In the genomic region with DNA sequence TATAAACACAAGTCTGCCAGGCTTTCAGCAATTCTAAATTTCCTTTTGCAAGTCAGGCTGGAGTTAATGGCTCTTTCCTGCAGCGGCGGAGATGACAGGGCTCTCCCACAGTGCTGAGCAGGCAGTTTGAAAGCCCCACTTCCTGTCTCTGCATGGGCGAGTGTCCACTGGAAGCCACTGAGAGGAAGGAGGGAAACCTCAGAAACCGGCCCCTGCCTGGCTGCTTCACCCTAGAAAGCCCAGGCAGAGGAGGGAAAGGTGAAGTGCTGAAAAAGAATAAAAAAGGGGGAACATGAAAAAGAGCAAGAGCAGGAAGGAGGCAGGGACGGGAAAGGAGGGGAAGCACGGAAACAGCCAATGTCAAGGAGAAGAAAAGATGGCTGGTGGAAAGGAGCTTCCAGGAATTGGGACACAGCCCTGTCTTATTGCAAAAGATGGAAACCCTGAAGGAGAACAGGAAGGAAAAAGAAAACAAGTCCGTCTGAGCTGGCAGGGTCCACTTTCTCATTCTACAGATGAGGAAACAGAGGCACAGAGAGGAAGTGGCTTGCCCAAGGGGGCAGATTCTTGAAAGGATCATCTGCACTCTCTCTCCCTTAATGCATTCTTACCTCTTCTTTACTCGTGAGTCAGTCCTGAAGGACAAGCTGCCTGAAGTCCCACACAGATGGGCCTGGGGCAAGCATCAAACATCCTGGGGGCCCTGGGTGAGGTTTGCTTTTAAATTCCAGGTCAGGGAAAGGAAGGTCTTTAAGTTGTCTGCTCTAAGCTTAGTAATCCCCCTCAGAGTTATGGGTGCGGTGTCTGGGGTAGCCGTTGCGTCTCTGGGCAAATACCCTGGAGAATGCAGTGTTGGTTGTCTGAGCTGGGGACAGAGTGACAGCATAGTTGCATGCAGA, we compare ENCODE assay signal across 10 cellular contexts. TPM values are rescaled to one million over a fixed set of nuclear protein-coding genes. Genes with fewer than 3 reads are reported as not detected.
DNase-seq lines count a peak whose midpoint lies in the region; ATAC-seq and TF ChIP-seq lines count a peak whose summit lies in the region.
"Had no signal": no experiment of that assay in that cellular context is flagged by ENCODE, and none has a peak within 500 bp of the region (broad histone marks: within the 10 kb centered on the region; RNA-seq: fewer than 3 reads in every experiment).

No MANE protein-coding gene starts in this region.

- no peak overlapping the region for H2BK5ac ChIP-seq in IMR-90 (ENCODE audit: low read depth, low read length, poor library complexity, severe bottlenecking)
- H2BK5ac ChIP-seq in mesenchymal stem cell (ENCODE audit: low read depth, low read length, poor library complexity, severe bottlenecking): no peak overlapping the region

- DNase-seq in DND-41 (peak; percentile 50), IMR-90 (peak; percentile 36), adipocyte (ENCODE audit: low read depth) (no peak), mesenchymal stem cell (peak; percentile 56), DMS114 treated with DMSO at 0.1 percent for 48 hours (lab: John Stamatoyannopoulos, UW; ENCODE audit: unreplicated experiment) (no peak), middle frontal gyrus (ENCODE audit: extremely low spot score, low spot score) (no peak), NCI-H345 (lab: John Stamatoyannopoulos, UW) (no peak)
- DNase-seq: NCI-H510A treated with DMSO at 0.1 percent for 48 hours had no signal

- no peak overlapping the region for H3K4me3 ChIP-seq in DND-41 (ENCODE audit: low read depth in 1 of 2, low read length in 2 of 2)
- H3K4me3 ChIP-seq in IMR-90 (ENCODE audit: insufficient read depth, low read depth, low read length): no peak overlapping the region
- H3K4me3 ChIP-seq in adipocyte (ENCODE audit: low read length): peak overlapping the region; percentile 38
- H3K4me3 ChIP-seq in mesenchymal stem cell (ENCODE audit: insufficient read depth in 1 of 2, low read depth in 1 of 2, low read length in 2 of 2): peak overlapping the region in 1 of 2 experiments; percentile 7

- no peak overlapping the region for H2AFZ ChIP-seq in DND-41 (ENCODE audit: low read depth, low read length)
- peak overlapping the region; percentile 86 for H2AFZ ChIP-seq in IMR-90 (replicated peaks; ENCODE audit: low read length, poor library complexity)
- peak overlapping the region; percentile 16 for H2AFZ ChIP-seq in mesenchymal stem cell (ENCODE audit: low read depth, low read length)

- POLR2A ChIA-PET in IMR-90 (lab: Charles Lee; ENCODE audit: unreplicated experiment): no interaction called here

- peak overlapping the region; percentile 62 to 74 for H2BK12ac ChIP-seq in mesenchymal stem cell (ENCODE audit: low read length in 2 of 2)

- dilution Hi-C loops in IMR-90 (cut with HindIII; ENCODE audit: low sequenced_read_pairs, unreplicated experiment): no loop called here

- H3K9me1 ChIP-seq in IMR-90 (ENCODE audit: insufficient read depth, low read length): peaks cover 5% of the 10 kb centered on the region; the same call in 1 of the 2 replicates

- ATAC-seq in DND-41 (ENCODE audit: insufficient read depth, low read depth) (peak; percentile 91), IMR-90 (ENCODE audit: low read depth) (peak; percentile 73), HG02973 (IDR thresholded peaks at IDR 0.05; ENCODE audit: unreplicated experiment) (no peak)

- in situ Hi-C loops in IMR-90 (cut with MboI; ENCODE audit: low sequenced_read_pairs): no loop called here

- peak overlapping the region; percentile 68 for H3K18ac ChIP-seq in IMR-90 (ENCODE audit: low read depth, low read length)
- peak overlapping the region; percentile 75 to 84 for H3K18ac ChIP-seq in mesenchymal stem cell (ENCODE audit: low read depth in 1 of 2, low read length in 2 of 2)

- 0 out of 2 replicates have a peak overlapping the region, but pooled peaks have one; percentile 0 for H2AK5ac ChIP-seq in IMR-90 (ENCODE audit: low read depth, low read length)
- no peak overlapping the region for H2AK5ac ChIP-seq in mesenchymal stem cell (ENCODE audit: low read length, severe bottlenecking)

- H2AK9ac ChIP-seq in IMR-90 (replicated peaks; ENCODE audit: low read depth, low read length, poor library complexity): no peak overlapping the region

- CTCF ChIA-PET in IMR-90 (lab: Yijun Ruan, JAX): no interaction called here

- H4K91ac ChIP-seq in IMR-90 (ENCODE audit: insufficient read depth, low read depth, low read length) (peak overlapping the region; percentile 35), mesenchymal stem cell (ENCODE audit: low read length) (peak overlapping the region; percentile 52)

- intact Hi-C loops in IMR-90 (cut with micrococcal nuclease): loop anchor here (10.0 kb wide), 1 partner anchor 562 kb away; no protein-coding TSS in a partner anchor

- H3K36me3 ChIP-seq in DND-41 (ENCODE audit: insufficient read depth, low read length): no peaks in the 10 kb centered on the region
- no peaks in the 10 kb centered on the region for H3K36me3 ChIP-seq in IMR-90 (ENCODE audit: control insufficient read depth, insufficient read depth, low read length)
- no peaks in the 10 kb centered on the region for H3K36me3 ChIP-seq in adipocyte (ENCODE audit: control insufficient read depth, insufficient read depth, low read length, severe bottlenecking)
- H3K36me3 ChIP-seq in mesenchymal stem cell (ENCODE audit: control insufficient read depth in 1 of 2, insufficient read depth in 2 of 2, low read depth in 1 of 2, low read length in 2 of 2): no peaks in the 10 kb centered on the region

- 52% methylated on average over 4 of the region's 11 CpGs; no CpG with 5 or more reads in 1 of the 2 experiments for WGBS in IMR-90 (ENCODE audit: extremely low coverage in 2 of 2, insufficient read length in 1 of 2), 2 experiments
- 45% methylated on average over 11 of the region's 11 CpGs for WGBS in mesenchymal stem cell

- H3K79me1 ChIP-seq in IMR-90 (ENCODE audit: low read depth in 1 of 2, low read length in 2 of 2) (no peaks in the 10 kb centered on the region), mesenchymal stem cell (replicated peaks; ENCODE audit: low read length, poor library complexity, severe bottlenecking) (no peaks in the 10 kb centered on the region)

- H3K9ac ChIP-seq in DND-41 (ENCODE audit: low read depth, low read length): 0 out of 2 replicates have a peak overlapping the region, but pooled peaks have one; percentile 3
- no peak overlapping the region for H3K9ac ChIP-seq in IMR-90 (ENCODE audit: low read depth, low read length)
- H3K9ac ChIP-seq in adipocyte (ENCODE audit: low read length): no peak overlapping the region
- H3K9ac ChIP-seq in mesenchymal stem cell (ENCODE audit: low read length): peak overlapping the region; percentile 4

- peaks cover 26% of the 10 kb centered on the region for H3K4me1 ChIP-seq in DND-41 (ENCODE audit: insufficient read depth, low read length)
- peaks cover 25% of the 10 kb centered on the region for H3K4me1 ChIP-seq in IMR-90 (ENCODE audit: control insufficient read depth, insufficient read depth, low read length)
- peaks cover 25% of the 10 kb centered on the region for H3K4me1 ChIP-seq in adipocyte (ENCODE audit: control insufficient read depth, insufficient read depth, low read length)
- H3K4me1 ChIP-seq in mesenchymal stem cell (ENCODE audit: control insufficient read depth, insufficient read depth, low read depth, low read length): peaks cover 6% of the 10 kb centered on the region

- H3K9me3 ChIP-seq in DND-41 (ENCODE audit: insufficient read depth, low read length, severe bottlenecking): no peaks in the 10 kb centered on the region
- no peaks in the 10 kb centered on the region for H3K9me3 ChIP-seq in IMR-90 (ENCODE audit: control insufficient read depth, insufficient read depth, low read length)
- no peaks in the 10 kb centered on the region for H3K9me3 ChIP-seq in adipocyte (ENCODE audit: control insufficient read depth, low read length)
- H3K9me3 ChIP-seq in mesenchymal stem cell (ENCODE audit: control insufficient read depth, low read length): no peaks in the 10 kb centered on the region

- peak overlapping the region; percentile 51 for H4K5ac ChIP-seq in IMR-90 (ENCODE audit: low read depth, low read length)

- H2BK120ac ChIP-seq in IMR-90 (ENCODE audit: low read depth, low read length) (peak overlapping the region; percentile 65), mesenchymal stem cell (ENCODE audit: low read depth, low read length) (peak overlapping the region; percentile 8)

- H3K27ac ChIP-seq in DND-41 (ENCODE audit: low read length): peak overlapping the region; percentile 27; the same call in 1 of the 2 replicates
- H3K27ac ChIP-seq in IMR-90 (ENCODE audit: insufficient read depth, low read length): no peak overlapping the region
- H3K27ac ChIP-seq in mesenchymal stem cell (ENCODE audit: low read length, poor library complexity, severe bottlenecking): peak overlapping the region; percentile 13

- peak overlapping the region; percentile 44; the same call in 1 of the 2 replicates for H2BK20ac ChIP-seq in IMR-90 (ENCODE audit: low read depth, low read length)

- H2BK15ac ChIP-seq in IMR-90 (ENCODE audit: low read depth, low read length): peak overlapping the region; percentile 16; the same call in 1 of the 3 replicates
- no peak overlapping the region for H2BK15ac ChIP-seq in mesenchymal stem cell (ENCODE audit: low read depth, poor library complexity, severe bottlenecking)

- TF ChIP-seq CTCF in DND-41 (IDR thresholded peaks at IDR 0.05; ENCODE audit: borderline replicate concordance, extremely low read depth, low read length, poor library complexity, severe bottlenecking): no peak
- no peak for TF ChIP-seq CTCF in IMR-90 (conservative IDR thresholded peaks at IDR 0.05; ENCODE audit: low read depth, low read length)

- TF ChIP-seq POLR2A in IMR-90 (IDR thresholded peaks at IDR 0.05; ENCODE audit: low read depth, low read length): no peak

- H3K4me2 ChIP-seq in DND-41 (ENCODE audit: insufficient read depth, low read length) (peak overlapping the region; percentile 40), IMR-90 (ENCODE audit: low read depth, low read length) (no peak overlapping the region), mesenchymal stem cell (ENCODE audit: low read length, poor library complexity, severe bottlenecking) (peak overlapping the region; percentile 8)

- H4K20me1 ChIP-seq in DND-41 (ENCODE audit: insufficient read depth, low read length): no peaks in the 10 kb centered on the region
- no peaks in the 10 kb centered on the region for H4K20me1 ChIP-seq in IMR-90 (ENCODE audit: insufficient read depth, low read length)

- H3K4ac ChIP-seq in IMR-90 (ENCODE audit: low read depth, low read length): peak overlapping the region; percentile 38
- H3K4ac ChIP-seq in mesenchymal stem cell (ENCODE audit: low read depth in 1 of 2, low read length in 2 of 2): peak overlapping the region; percentile 10 to 50

- peak overlapping the region; percentile 64 for H3K14ac ChIP-seq in IMR-90 (replicated peaks; ENCODE audit: low read depth, low read length)
- no peak overlapping the region for H3K14ac ChIP-seq in mesenchymal stem cell (ENCODE audit: low read length in 2 of 2)

- H3K79me2 ChIP-seq in DND-41 (ENCODE audit: insufficient read depth, low read length): no peaks in the 10 kb centered on the region

- peak overlapping the region; percentile 27; the same call in 1 of the 2 replicates for H3K56ac ChIP-seq in IMR-90 (ENCODE audit: extremely low read depth, insufficient read depth, low read length)

- no TSS peak for BruUV-seq in IMR-90 (replicated peaks; lab: Mats Ljungman, UMichigan)

- H4K8ac ChIP-seq in IMR-90 (ENCODE audit: low read depth in 2 of 2, low read length in 2 of 2) (peak overlapping the region; percentile 3 to 92; a peak in 3 of 4 replicates), mesenchymal stem cell (ENCODE audit: low read length) (peak overlapping the region; percentile 14)

- no peak overlapping the region; the same call in 1 of the 2 replicates for H3K23ac ChIP-seq in IMR-90 (ENCODE audit: low read depth, low read length)
- no peak overlapping the region for H3K23ac ChIP-seq in mesenchymal stem cell (ENCODE audit: low read length in 2 of 2)

- H3K27me3 ChIP-seq in DND-41 (ENCODE audit: insufficient read depth, low read length, poor library complexity) (no peaks in the 10 kb centered on the region), IMR-90 (ENCODE audit: control insufficient read depth, insufficient read depth, low read length) (no peaks in the 10 kb centered on the region), adipocyte (replicated peaks; ENCODE audit: control insufficient read depth, insufficient read depth, low read length) (peaks cover 4% of the 10 kb centered on the region), mesenchymal stem cell (ENCODE audit: control insufficient read depth in 1 of 2, insufficient read depth in 1 of 2, low read length in 2 of 2) (no peaks in the 10 kb centered on the region)

- no peak for TF ChIP-seq RAD21 in IMR-90 (IDR thresholded peaks at IDR 0.05; ENCODE audit: low read length)

RNA-seq across cellular contexts. Expression of gene ALOX5AP, which starts 38.8 kb away (rescaled TPM):
- 0.28 TPM in 1 of 2 replicates, not detected in the other for total RNA-seq in IMR-90 (2012; rRNA removed)
- polyA plus RNA-seq in IMR-90 (2012; rRNA removed): 0.62 and 0.63 TPM in 2 replicates
- 0.30 and 0.45 TPM in 2 replicates for polyA plus RNA-seq in IMR-90 (2012; cell fraction: cytosol; rRNA removed)
- polyA plus RNA-seq in IMR-90 (2012; cell fraction: nucleus; rRNA removed; ENCODE audit: low replicate concordance): 0.53 TPM in 1 of 2 replicates, not detected in the other
- 14.2 TPM for polyA plus RNA-seq in mesenchymal stem cell (2013, experiment 1 of 2)
- polyA plus RNA-seq in mesenchymal stem cell (2013, experiment 2 of 2): 15.0 TPM
- total RNA-seq: bronchial epithelial cell had no signal

Comparison
In these comparisons a context has a peak if more than half of its experiments do, and no peak if none do; other contexts are left out.
1. DNase-seq: peak in DND-41 (single experiment), IMR-90 (single experiment) and mesenchymal stem cell (single experiment); none in adipocyte (single experiment), DMS114 treated with DMSO at 0.1 percent for 48 hours (single experiment), middle frontal gyrus (single experiment) and NCI-H345 (single experiment).
2. H3K9ac ChIP-seq: peak in DND-41 (single experiment) and mesenchymal stem cell (single experiment); none in IMR-90 (single experiment) and adipocyte (single experiment).